Comparison of ENCODE assay signal across 20 cellular contexts in genomic region chrX:9390693-9391368, GRCh38.
A peak's percentile ranks its signal among the peaks of the same experiment; 100 is the strongest.
DNase-seq lines count a peak whose midpoint lies in the region; ATAC-seq and TF ChIP-seq lines count a peak whose summit lies in the region.
"Had no signal": no experiment of that assay in that cellular context is flagged by ENCODE, and none has a peak within 500 bp of the region (broad histone marks: within the 10 kb centered on the region; RNA-seq: fewer than 3 reads in every experiment).

No MANE protein-coding gene starts in this region.

- no peak overlapping the region for H3K9ac ChIP-seq in BLaER1
- H3K9ac ChIP-seq: GM23248 had no signal

- peaks cover 16 to 19% of the 10 kb centered on the region in 2 donors for H3K4me1 Mint-ChIP-seq in immature natural killer cell
- H3K4me1 Mint-ChIP-seq in natural killer cell, result peaks cover 13 to 14% of the 10 kb centered on the region in 2 donors
- H3K4me1 Mint-ChIP-seq: B cell; CD4-positive, alpha-beta memory T cell had no signal

- H4K20me1 ChIP-seq in BLaER1, result no peaks in the 10 kb centered on the region

- peak overlapping the region; percentile 59 for H3K4me2 ChIP-seq in BLaER1

- H3K4me3 ChIP-seq in BLaER1 (0 out of 2 replicates have a peak overlapping the region, but pooled peaks have one; percentile 6), ascending aorta (no peak overlapping the region)
- H3K4me3 ChIP-seq: GM23248 had no signal

- H3K27ac Mint-ChIP-seq in immature natural killer cell, result peak overlapping the region in 5 of 6 donors; percentile 25 to 67 (median 51)
- H3K27ac Mint-ChIP-seq in natural killer cell, result peak overlapping the region; percentile 20 to 32
- H3K27ac Mint-ChIP-seq: B cell had no signal

- peak overlapping the region; percentile 62 for H3K27ac ChIP-seq in BLaER1
- H3K27ac ChIP-seq in ascending aorta, result no peak overlapping the region
- H3K27ac ChIP-seq: 22Rv1, GM23248 had no signal

- H3K36me3 Mint-ChIP-seq in immature natural killer cell (no peaks in the 10 kb centered on the region), natural killer cell (no peaks in the 10 kb centered on the region)
- H3K36me3 Mint-ChIP-seq: CD4-positive, alpha-beta memory T cell had no signal

- peak; percentile 37 to 85 (median 61) for ATAC-seq in natural killer cell
- ATAC-seq in HG02759 (IDR thresholded peaks at IDR 0.05; ENCODE audit: unreplicated experiment), result no peak

- TF ChIP-seq CTCF in natural killer cell (IDR thresholded peaks at IDR 0.05) (no peak), ascending aorta (IDR thresholded peaks at IDR 0.05) (no peak)

- H3K4me3 Mint-ChIP-seq in immature natural killer cell (peak overlapping the region in 4 of 5 donors; percentile 3 to 56 (median 42)), natural killer cell (peak overlapping the region; percentile 62)
- H3K4me3 Mint-ChIP-seq: B cell; CD4-positive, alpha-beta memory T cell had no signal

- H3K27me3 Mint-ChIP-seq in immature natural killer cell (ENCODE audit: low read depth in 3 of 3) (peaks cover 0 to 8% (median under 1%) of the 10 kb centered on the region in 3 donors), natural killer cell (ENCODE audit: low read depth in 2 of 2) (no peaks in the 10 kb centered on the region)
- H3K27me3 Mint-ChIP-seq: B cell; CD4-positive, alpha-beta memory T cell had no signal

- H3K9me3 ChIP-seq in BLaER1 (peaks cover 45% of the 10 kb centered on the region), ascending aorta (peaks cover 0 to 4% of the 10 kb centered on the region in 2 donors)

- H3K27me3 ChIP-seq in BLaER1 (no peaks in the 10 kb centered on the region), ascending aorta (no peaks in the 10 kb centered on the region)

- peaks cover 25% of the 10 kb centered on the region for H3K4me1 ChIP-seq in BLaER1
- H3K4me1 ChIP-seq in ascending aorta, result no peaks in the 10 kb centered on the region

- H3K36me3 ChIP-seq in BLaER1 (no peaks in the 10 kb centered on the region), ascending aorta (no peaks in the 10 kb centered on the region)

- H3K9me3 Mint-ChIP-seq in immature natural killer cell, result peaks cover 0 to 3% (median 0%) of the 10 kb centered on the region in 6 donors
- no peaks in the 10 kb centered on the region for H3K9me3 Mint-ChIP-seq in natural killer cell

- DNase-seq in RPMI7951 (ENCODE audit: low read depth) (peak; percentile 69), immature natural killer cell (no peak), natural killer cell (no peak), ascending aorta (ENCODE audit: low spot score in 2 of 2) (no peak), activated gamma-delta T cell treated with Interleukin-2 at 50 U/mL for 16 hours (no peak), NCI-H2227 treated with DMSO at 0.1 percent for 48 hours (lab: John Stamatoyannopoulos, UW) (no peak)
- DNase-seq: C1 segment of cervical spinal cord; Calu3; CD4-positive, alpha-beta memory T cell; COR-L47; DMS53; DMS79 treated with DMSO at 0.1 percent for 48 hours; GF-D8; GM23248; H7; HCEC 1CT had no signal

- intact Hi-C loops in natural killer cell (cut with micrococcal nuclease) (no loop called here), ascending aorta (cut with DNase I) (no loop called here)
